ENCODE assay signal across 22 cellular contexts in genomic region chr5:178473858-178474257, GRCh38.
DNase-seq lines count a peak whose midpoint lies in the region; ATAC-seq, FAIRE-seq and TF ChIP-seq lines count a peak whose summit lies in the region.
"Had no signal": no experiment of that assay in that cellular context is flagged by ENCODE, and none has a peak within 500 bp of the region (broad histone marks: within the 10 kb centered on the region; RNA-seq: fewer than 3 reads in every experiment).

No MANE protein-coding gene starts in this region.

- POLR2A ChIA-PET in activated CD4-positive, alpha-beta T cell treated with anti-CD3 and anti-CD28 coated beads for 36 hours (lab: Charles Lee), result no interaction called here
- POLR2A ChIA-PET in activated CD8-positive, alpha-beta T cell treated with anti-CD3 and anti-CD28 coated beads for 36 hours (lab: Charles Lee), result no interaction called here
- POLR2A ChIA-PET in HepG2 (lab: Yijun Ruan, JAX), result no interaction called here

- no peak for TF ChIP-seq CTCF in activated CD8-positive, alpha-beta T cell treated with anti-CD3 and anti-CD28 coated beads for 36 hours (IDR thresholded peaks at IDR 0.05)
- TF ChIP-seq CTCF in HepG2 (CRISPR knock-in tag; IDR thresholded peaks at IDR 0.05) (no peak), testis (IDR thresholded peaks at IDR 0.05) (no peak)

- H3K36me3 Mint-ChIP-seq in activated CD4-positive, alpha-beta T cell treated with anti-CD3 and anti-CD28 coated beads for 36 hours (ENCODE audit: low read depth), result no peaks in the 10 kb centered on the region
- no peaks in the 10 kb centered on the region for H3K36me3 Mint-ChIP-seq in activated CD8-positive, alpha-beta T cell treated with anti-CD3 and anti-CD28 coated beads for 36 hours (ENCODE audit: low read depth)

- H3K4me1 ChIP-seq in HepG2 (ENCODE audit: insufficient read depth, low read length) (no peaks in the 10 kb centered on the region), testis (no peaks in the 10 kb centered on the region)

- no peak overlapping the region for H3K4me2 ChIP-seq in HepG2 (ENCODE audit: low read depth, low read length)
- H3K4me2 ChIP-seq: GM23338 had no signal

- H3K9me3 Mint-ChIP-seq in activated CD4-positive, alpha-beta T cell treated with anti-CD3 and anti-CD28 coated beads for 36 hours (ENCODE audit: low read depth), result no peaks in the 10 kb centered on the region
- no peaks in the 10 kb centered on the region for H3K9me3 Mint-ChIP-seq in activated CD8-positive, alpha-beta T cell treated with anti-CD3 and anti-CD28 coated beads for 36 hours

- no peak for TF ChIP-seq EP300 in HepG2 (IDR thresholded peaks at IDR 0.05; ENCODE audit: low read depth in 2 of 2, low read length in 2 of 2)
- TF ChIP-seq EP300 in HepG2 (CRISPR knock-in tag; IDR thresholded peaks at IDR 0.05; ENCODE audit: borderline replicate concordance), result no peak

- H3K9ac ChIP-seq in HepG2 (ENCODE audit: insufficient read depth, low read depth, low read length), result no peak overlapping the region

- intact Hi-C loops in activated CD4-positive, alpha-beta T cell treated with anti-CD3 and anti-CD28 coated beads for 36 hours (cut with DNase I, micrococcal nuclease), result no loop called here
- intact Hi-C loops in activated CD8-positive, alpha-beta T cell treated with anti-CD3 and anti-CD28 coated beads for 36 hours (cut with micrococcal nuclease), result no loop called here
- intact Hi-C loops in HepG2 (cut with micrococcal nuclease; ENCODE audit: unreplicated experiment), result no loop called here
- intact Hi-C loops in testis (cut with DNase I; ENCODE audit: low total_unique reads), result no loop called here

- H3K27me3 Mint-ChIP-seq in activated CD4-positive, alpha-beta T cell treated with anti-CD3 and anti-CD28 coated beads for 36 hours, result peaks cover under 1% of the 10 kb centered on the region
- H3K27me3 Mint-ChIP-seq in activated CD8-positive, alpha-beta T cell treated with anti-CD3 and anti-CD28 coated beads for 36 hours, result no peaks in the 10 kb centered on the region

- no peak overlapping the region for H3K4me3 Mint-ChIP-seq in activated CD4-positive, alpha-beta T cell treated with anti-CD3 and anti-CD28 coated beads for 36 hours
- H3K4me3 Mint-ChIP-seq in activated CD8-positive, alpha-beta T cell treated with anti-CD3 and anti-CD28 coated beads for 36 hours, result no peak overlapping the region
- H3K4me3 Mint-ChIP-seq: GM23338 had no signal

- H3K79me2 ChIP-seq in HepG2 (ENCODE audit: insufficient read depth, low read length), result no peaks in the 10 kb centered on the region

- H3K4me1 Mint-ChIP-seq in activated CD4-positive, alpha-beta T cell treated with anti-CD3 and anti-CD28 coated beads for 36 hours, result peaks cover 4% of the 10 kb centered on the region
- peaks cover 7% of the 10 kb centered on the region for H3K4me1 Mint-ChIP-seq in activated CD8-positive, alpha-beta T cell treated with anti-CD3 and anti-CD28 coated beads for 36 hours (ENCODE audit: low read depth)

- no TSS peak for BruUV-seq in HepG2 (replicated peaks; lab: Mats Ljungman, UMichigan)

- TF ChIP-seq POLR2A in HepG2 (IDR thresholded peaks at IDR 0.05; ENCODE audit: insufficient read depth in 1 of 2, low read depth in 2 of 2, low read length in 2 of 2) (no peak), testis (IDR thresholded peaks at IDR 0.05) (no peak)

- H3K36me3 ChIP-seq in HepG2 (replicated peaks in 1 of 2; ENCODE audit: control insufficient read depth in 1 of 2, insufficient read depth in 2 of 2, low read length in 2 of 2) (no peaks in the 10 kb centered on the region), testis (ENCODE audit: low read depth, missing control alignments) (no peaks in the 10 kb centered on the region)
- H3K36me3 ChIP-seq: BE2C had no signal

- 35% methylated on average over 7 of the region's 7 CpGs for WGBS in HepG2 (ENCODE audit: low lambda C conversion rate)
- WGBS in testis, 2 donors, result 40 to 48% methylated on average over 7 of the region's 7 CpGs

- H3K9me3 ChIP-seq in HepG2 (ENCODE audit: low read length) (no peaks in the 10 kb centered on the region), testis (no peaks in the 10 kb centered on the region)
- H3K9me3 ChIP-seq: BE2C had no signal

- no peak overlapping the region for H2AFZ ChIP-seq in HepG2 (ENCODE audit: low read length)
- H2AFZ ChIP-seq: GM23338 had no signal

- no peak overlapping the region for H3K27ac Mint-ChIP-seq in activated CD4-positive, alpha-beta T cell treated with anti-CD3 and anti-CD28 coated beads for 36 hours
- H3K27ac Mint-ChIP-seq in activated CD8-positive, alpha-beta T cell treated with anti-CD3 and anti-CD28 coated beads for 36 hours, result no peak overlapping the region
- H3K27ac Mint-ChIP-seq: GM23338 had no signal

- in situ Hi-C loops in HepG2 (cut with HindIII; ENCODE audit: extremely low pct_ligation_motif_present, low pct_unique_long_range_greater_than_20kb), result no loop called here

- FAIRE-seq in HepG2 (lab: Jason Lieb, UNC), result no peak
- FAIRE-seq: GM12891, GM18507, RCC 7860 had no signal

- H4K20me1 ChIP-seq in HepG2 (ENCODE audit: insufficient read depth, low read length), result no peaks in the 10 kb centered on the region

- H3K27ac ChIP-seq in HepG2 (ENCODE audit: extremely low read length, insufficient read depth, low read length) (no peak overlapping the region), testis (no peak overlapping the region)

- CTCF ChIA-PET in activated CD4-positive, alpha-beta T cell treated with anti-CD3 and anti-CD28 coated beads for 36 hours (lab: Charles Lee), result no interaction called here
- CTCF ChIA-PET in activated CD8-positive, alpha-beta T cell treated with anti-CD3 and anti-CD28 coated beads for 36 hours (lab: Charles Lee), result interaction anchor here (0.8 kb wide), 1 partner anchor 13 kb away, joined by 3 read pairs; no protein-coding TSS in a partner anchor
- CTCF ChIA-PET in HepG2 (lab: Yijun Ruan, JAX; ENCODE audit: low intra/inter-chr PET ratio, low total read pairs), result no interaction called here

- H3K4me3 ChIP-seq in HepG2 (replicated peaks in 1 of 3; ENCODE audit: insufficient read depth in 1 of 3, low read depth in 2 of 3, low read length in 3 of 3), result no peak overlapping the region
- no peak overlapping the region for H3K4me3 ChIP-seq in testis
- H3K4me3 ChIP-seq: GM23338, MG63 had no signal

- no peak for ATAC-seq in activated CD4-positive, alpha-beta T cell treated with anti-CD3 and anti-CD28 coated beads for 36 hours
- ATAC-seq in activated CD8-positive, alpha-beta T cell treated with anti-CD3 and anti-CD28 coated beads for 36 hours, result no peak
- no peak for ATAC-seq in HepG2
- no peak for ATAC-seq in HG03521 (IDR thresholded peaks at IDR 0.05; ENCODE audit: unreplicated experiment)
- ATAC-seq: GM23338 had no signal

- peak; percentile 24 for DNase-seq in activated CD4-positive, alpha-beta T cell treated with anti-CD3 and anti-CD28 coated beads for 36 hours
- no peak for DNase-seq in activated CD4-positive, alpha-beta T cell treated with anti-CD3 and anti-CD28 coated beads, Interleukin-2, amount 50 U/mL, for 4 hours
- peak; percentile 45 for DNase-seq in activated CD8-positive, alpha-beta T cell treated with anti-CD3 and anti-CD28 coated beads for 36 hours
- DNase-seq in HepG2 (ENCODE audit: low spot score) (no peak), testis (peak; percentile 40), amniotic stem cell (lab: John Stamatoyannopoulos, UW) (no peak), NCI-H187 treated with DMSO at 0.1 percent for 48 hours (lab: John Stamatoyannopoulos, UW) (no peak)
- DNase-seq: 8988T, BE2C, GDM1, Karpas-422, MG63, NCI-H1105, NCI-H1694 treated with DMSO at 0.1 percent for 48 hours, NCI-H226, NCI-H526 treated with DMSO at 0.1 percent for 48 hours, Right ventricle myocardium superior had no signal

- no peak for TF ChIP-seq RAD21 in HepG2 (CRISPR knock-in tag; IDR thresholded peaks at IDR 0.05)

- H3K27me3 ChIP-seq in HepG2 (ENCODE audit: control insufficient read depth in 1 of 2, insufficient read depth in 2 of 2, low read length in 2 of 2) (peaks cover 0 to 16% of the 10 kb centered on the region in 2 experiments; a peak in 2 of 5 replicates), testis (no peaks in the 10 kb centered on the region)
- H3K27me3 ChIP-seq: BE2C, MG63 had no signal

TF ChIP-seq in HepG2, 621 proteins besides CTCF, POLR2A, EP300 and RAD21:
- TF ChIP-seq ZNF737 (CRISPR knock-in tag; IDR thresholded peaks at IDR 0.05; ENCODE audit: borderline replicate concordance), result no peak
- TF ChIP-seq ATF7 (IDR thresholded peaks at IDR 0.05), result peak; percentile 80
- TF ChIP-seq ATF7 (CRISPR knock-in tag; IDR thresholded peaks at IDR 0.05), result no peak
- peak; percentile 90 for TF ChIP-seq CREB1 (IDR thresholded peaks at IDR 0.05)
- TF ChIP-seq CREB1 (CRISPR knock-in tag; IDR thresholded peaks at IDR 0.05), result no peak
- no peak for TF ChIP-seq MIER3 (CRISPR knock-in tag; IDR thresholded peaks at IDR 0.05; ENCODE audit: borderline replicate concordance)
- TF ChIP-seq ZNF354B (CRISPR knock-in tag; IDR thresholded peaks at IDR 0.05), result no peak
- no peak for TF ChIP-seq U2AF1 (optimal IDR thresholded peaks at IDR 0.05; ENCODE audit: low read depth, low read length)
- TF ChIP-seq ZNF768 (CRISPR knock-in tag; IDR thresholded peaks at IDR 0.05), result no peak
- no peak for TF ChIP-seq FOSL2 (CRISPR knock-in tag; IDR thresholded peaks at IDR 0.05)
- TF ChIP-seq ZNF124 (CRISPR knock-in tag; IDR thresholded peaks at IDR 0.05), result no peak
- TF ChIP-seq HDAC1 (CRISPR knock-in tag; IDR thresholded peaks at IDR 0.05), result no peak
- TF ChIP-seq ZFAT (CRISPR knock-in tag; conservative IDR thresholded peaks at IDR 0.05), result no peak
TF ChIP-seq in HepG2: peak in this region for 2.

Comparison
In these comparisons a context has a peak if more than half of its experiments do, and no peak if none do; other contexts are left out.
1. DNase-seq: peak in activated CD4-positive, alpha-beta T cell treated with anti-CD3 and anti-CD28 coated beads for 36 hours (single experiment), activated CD8-positive, alpha-beta T cell treated with anti-CD3 and anti-CD28 coated beads for 36 hours (single experiment) and testis (single experiment); none in activated CD4-positive, alpha-beta T cell treated with anti-CD3 and anti-CD28 coated beads, Interleukin-2, amount 50 U/mL, for 4 hours (0 of 2), HepG2 (single experiment), amniotic stem cell (single experiment) and NCI-H187 treated with DMSO at 0.1 percent for 48 hours (single experiment).